In the genomic region with DNA sequence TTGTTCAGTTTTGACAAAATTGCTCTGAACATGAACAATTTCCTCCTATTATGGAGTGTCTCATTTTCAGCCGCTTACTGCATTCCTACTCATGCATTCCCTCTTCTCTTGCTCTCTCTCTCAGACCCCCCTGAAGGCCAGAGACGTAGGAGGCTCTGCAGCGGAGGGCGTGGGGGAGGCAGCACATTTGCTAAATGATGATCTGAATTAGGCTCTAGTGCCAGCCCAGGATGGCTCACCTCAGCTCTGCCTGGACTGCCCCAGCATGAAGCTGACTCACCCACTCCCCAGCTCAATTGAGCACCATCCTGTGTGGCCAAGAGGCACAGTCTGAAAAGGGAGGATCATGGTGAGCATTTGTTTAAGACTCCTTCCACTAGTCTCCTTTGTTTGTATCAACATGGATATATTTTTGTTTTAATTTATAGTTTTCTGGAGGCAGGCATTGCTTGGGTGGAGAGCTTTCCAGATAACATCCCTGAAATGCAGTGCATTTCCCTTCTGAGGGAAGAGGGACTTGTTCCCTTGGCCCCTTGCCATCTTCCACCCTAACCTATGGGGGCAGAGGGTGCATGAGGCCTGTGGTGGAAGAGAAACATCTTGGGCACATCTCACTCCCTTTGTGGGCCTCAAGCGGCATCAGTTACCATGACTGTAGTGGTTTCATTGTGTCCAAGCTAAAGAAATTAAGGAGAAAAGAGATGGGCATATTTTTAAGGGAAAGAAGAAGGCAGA, we compare ENCODE assay signal across 11 cellular contexts. TPM values are rescaled to one million over a fixed set of nuclear protein-coding genes. Genes with fewer than 3 reads are reported as not detected.
A peak's percentile ranks its signal among the peaks of the same experiment; 100 is the strongest.
DNase-seq lines count a peak whose midpoint lies in the region; TF ChIP-seq lines count a peak whose summit lies in the region.
"Had no signal": no experiment of that assay in that cellular context is flagged by ENCODE, and none has a peak within 500 bp of the region (broad histone marks: within the 10 kb centered on the region; RNA-seq: fewer than 3 reads in every experiment).

No MANE protein-coding gene starts in this region.

- no peak overlapping the region for H2BK15ac ChIP-seq in neuronal stem cell (ENCODE audit: low read length)

- no peak overlapping the region for H2BK12ac ChIP-seq in neuronal stem cell (ENCODE audit: low read length)

- peak overlapping the region; percentile 64 for H3K9ac ChIP-seq in neuronal stem cell (ENCODE audit: low read depth, low read length, poor library complexity)
- H3K9ac ChIP-seq: KMS-11 had no signal

- H3K4me2 ChIP-seq in neuronal stem cell (ENCODE audit: insufficient read depth, low read length, poor library complexity, severe bottlenecking), result no peak overlapping the region
- H3K4me2 ChIP-seq: KMS-11 had no signal

- no peak overlapping the region for H2BK5ac ChIP-seq in neuronal stem cell (ENCODE audit: low read length)

- DNase-seq in DMS79 treated with DMSO at 0.1 percent for 48 hours (lab: John Stamatoyannopoulos, UW) (peak; percentile 56), M059J (ENCODE audit: low read depth) (peak; percentile 87), choroid plexus epithelial cell (ENCODE audit: low read depth) (peak; percentile 63), neuronal stem cell (ENCODE audit: low spot score) (no peak), AML-193 (lab: John Stamatoyannopoulos, UW) (no peak), NCI-H146 treated with DMSO at 0.1 percent for 48 hours (lab: John Stamatoyannopoulos, UW; ENCODE audit: unreplicated experiment) (no peak), NCI-H187 (lab: John Stamatoyannopoulos, UW) (no peak), GM13976 (ENCODE audit: low spot score) (no peak)
- DNase-seq: activated gamma-delta T cell treated with Interleukin-2 at 50 U/mL for 16 hours had no signal

- H3K18ac ChIP-seq in neuronal stem cell (ENCODE audit: low read length), result peak overlapping the region; percentile 5

- H3K4ac ChIP-seq in neuronal stem cell (ENCODE audit: low read length), result no peak overlapping the region

- no peak overlapping the region for H4K91ac ChIP-seq in neuronal stem cell (ENCODE audit: low read depth, low read length, poor library complexity)

- H2AFZ ChIP-seq in neuronal stem cell (ENCODE audit: low read length), result no peak overlapping the region

- no peaks in the 10 kb centered on the region for H3K9me3 ChIP-seq in neuronal stem cell (replicated peaks in 1 of 2; ENCODE audit: control insufficient read depth in 2 of 2, insufficient read depth in 1 of 2, low read depth in 1 of 2, low read length in 2 of 2)
- H3K9me3 ChIP-seq: right atrium auricular region had no signal

- H3K14ac ChIP-seq in neuronal stem cell (ENCODE audit: low read length), result no peak overlapping the region

- H2AK5ac ChIP-seq in neuronal stem cell (ENCODE audit: low read depth, low read length), result no peak overlapping the region

- TF ChIP-seq CTCF in choroid plexus epithelial cell (conservative IDR thresholded peaks at IDR 0.05; ENCODE audit: low read depth, low read length), result no peak
- no peak for TF ChIP-seq CTCF in GM13976 (IDR thresholded peaks at IDR 0.05; ENCODE audit: borderline replicate concordance, control extremely low read depth, extremely low read depth, insufficient read depth, missing control alignments)

- H3K23ac ChIP-seq in neuronal stem cell (ENCODE audit: low read depth, low read length, poor library complexity), result no peak overlapping the region

- H3K4me1 ChIP-seq in neuronal stem cell (ENCODE audit: control insufficient read depth in 2 of 2, insufficient read depth in 1 of 2, low read depth in 1 of 2, low read length in 2 of 2), result peaks cover 11 to 15% of the 10 kb centered on the region in 2 donors

- no peaks in the 10 kb centered on the region for H3K27me3 ChIP-seq in neuronal stem cell (ENCODE audit: control insufficient read depth in 3 of 3, insufficient read depth in 3 of 3, low read depth in 1 of 3, low read length in 3 of 3)
- H3K27me3 ChIP-seq: right atrium auricular region had no signal

- H3K27ac ChIP-seq in neuronal stem cell (replicated peaks; ENCODE audit: low read length), result no peak overlapping the region
- H3K27ac ChIP-seq: KMS-11, right atrium auricular region had no signal

- no CpG with 5 or more reads among the region's 5 CpGs for WGBS in neuronal stem cell (ENCODE audit: extremely low coverage in 2 of 2, insufficient read length in 2 of 2, insufficient replicate concordance in 1 of 2), 2 donors

- in situ Hi-C loops in GM13976 (cut with MboI; ENCODE audit: low sequenced_read_pairs, unreplicated experiment), result no loop called here

- H3K4me3 ChIP-seq in choroid plexus epithelial cell (ENCODE audit: low read depth, low read length) (no peak overlapping the region), neuronal stem cell (ENCODE audit: low read length in 2 of 2) (no peak overlapping the region)
- H3K4me3 ChIP-seq: right atrium auricular region had no signal

- no peaks in the 10 kb centered on the region for H3K36me3 ChIP-seq in neuronal stem cell (replicated peaks in 1 of 2; ENCODE audit: control insufficient read depth in 2 of 2, insufficient read depth in 2 of 2, low read length in 2 of 2)
- H3K36me3 ChIP-seq: right atrium auricular region had no signal

- no peak overlapping the region for H2BK120ac ChIP-seq in neuronal stem cell (ENCODE audit: low read depth, low read length)

- H4K8ac ChIP-seq in neuronal stem cell (ENCODE audit: low read depth, low read length), result no peak overlapping the region

- peaks cover 2% of the 10 kb centered on the region for H3K79me1 ChIP-seq in neuronal stem cell (ENCODE audit: low read depth, low read length)

RNA-seq across cellular contexts. Expression of a gene that starts 5.5 kb away (rescaled TPM):
- total RNA-seq in M059J (2014; rRNA removed; shearing (Covaris generic)), result 761 and 975 TPM in 2 replicates
- 12,339 TPM for polyA plus RNA-seq in neuronal stem cell (2013, experiment 1 of 2)
- 11,893 TPM for polyA plus RNA-seq in neuronal stem cell (2013, experiment 2 of 2)

Comparison
In these comparisons a context has a peak if more than half of its experiments do, and no peak if none do; other contexts are left out.
1. DNase-seq: peak in DMS79 treated with DMSO at 0.1 percent for 48 hours (single experiment), M059J (single experiment) and choroid plexus epithelial cell (single experiment); none in neuronal stem cell (single experiment), AML-193 (0 of 2), NCI-H146 treated with DMSO at 0.1 percent for 48 hours (single experiment), NCI-H187 (0 of 2) and GM13976 (single experiment).